Comparison of ENCODE assay signal across 8 cellular contexts in the genomic region with DNA sequence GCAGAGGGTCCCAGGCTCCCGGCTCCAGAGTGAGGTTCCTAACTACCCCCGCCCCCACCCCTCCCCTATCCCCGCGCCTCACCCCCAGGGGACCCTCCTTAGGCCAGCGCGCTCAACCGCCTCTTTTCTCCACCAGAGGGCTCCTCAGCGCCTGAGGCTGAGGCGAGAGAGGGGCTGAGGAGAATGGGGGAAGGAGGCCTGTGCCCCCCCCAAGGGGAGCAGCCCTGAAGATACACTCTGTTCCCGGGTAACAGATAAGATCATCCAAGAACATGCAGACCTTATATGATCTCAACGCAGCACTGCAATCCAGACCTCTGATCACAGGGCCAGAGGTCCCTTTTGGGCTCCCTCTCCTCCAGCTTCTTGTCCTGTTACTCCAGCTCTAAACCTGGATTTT. TPM values are rescaled to one million over a fixed set of nuclear protein-coding genes. Genes with fewer than 3 reads are reported as not detected.
DNase-seq lines count a peak whose midpoint lies in the region; ATAC-seq and TF ChIP-seq lines count a peak whose summit lies in the region.

No MANE protein-coding gene starts in this region.

- H3K27ac Mint-ChIP-seq in type B pancreatic cell, result no peak overlapping the region

- no peaks in the 10 kb centered on the region for H3K79me1 ChIP-seq in mesendoderm (ENCODE audit: low read length)

- H3K4me1 ChIP-seq in breast epithelium (no peaks in the 10 kb centered on the region), mesendoderm (ENCODE audit: control insufficient read depth, low read depth, low read length) (peaks cover 16% of the 10 kb centered on the region)

- H3K23ac ChIP-seq in mesendoderm (ENCODE audit: low read length), result no peak overlapping the region

- no peak overlapping the region for H3K18ac ChIP-seq in mesendoderm (ENCODE audit: low read length)

- H4K8ac ChIP-seq in mesendoderm (ENCODE audit: low read depth, low read length), result no peak overlapping the region

- peak; percentile 80 for ATAC-seq in SK-N-SH treated with all-trans-retinoic acid at 6 μM for 48 hours
- ATAC-seq in HG03159 (IDR thresholded peaks at IDR 0.05; ENCODE audit: unreplicated experiment), result no peak

- H3K4me3 ChIP-seq in breast epithelium (peak overlapping the region in 2 of 3 donors; percentile 21 to 32), mesendoderm (ENCODE audit: low read length) (no peak overlapping the region)

- H3K9me3 ChIP-seq in breast epithelium, result no peaks in the 10 kb centered on the region

- H3K36me3 Mint-ChIP-seq in type B pancreatic cell, result peaks cover 13% of the 10 kb centered on the region

- peak overlapping the region; percentile 42 for H3K4me2 ChIP-seq in mesendoderm (ENCODE audit: low read length)

- TF ChIP-seq POLR2A in breast epithelium (IDR thresholded peaks at IDR 0.05), result no peak

- H3K27ac ChIP-seq in breast epithelium (peak overlapping the region in 1 of 2 donors; percentile 76), mesendoderm (ENCODE audit: low read depth, low read length) (no peak overlapping the region)

- H2BK15ac ChIP-seq in mesendoderm (replicated peaks; ENCODE audit: low read depth), result no peak overlapping the region

- no peaks in the 10 kb centered on the region for H3K27me3 ChIP-seq in breast epithelium
- no peaks in the 10 kb centered on the region for H3K27me3 ChIP-seq in mesendoderm (ENCODE audit: insufficient read depth, low read length, poor library complexity)

- peak overlapping the region; percentile 56 for H3K9ac ChIP-seq in mesendoderm (ENCODE audit: low read length)

- H3K79me2 ChIP-seq in mesendoderm (ENCODE audit: control insufficient read depth, insufficient read depth, low read length), result no peaks in the 10 kb centered on the region

- H2BK5ac ChIP-seq in mesendoderm (ENCODE audit: low read length), result no peak overlapping the region

- no CpG with 5 or more reads among the region's 11 CpGs for WGBS in mesendoderm (ENCODE audit: extremely low coverage, insufficient coverage, low lambda C conversion rate)

- DNase-seq in GM19238 (ENCODE audit: insufficient read length, low spot score) (peak; percentile 30), breast epithelium (ENCODE audit: low spot score in 2 of 2) (no peak), mesendoderm (peak; percentile 65), type B pancreatic cell (ENCODE audit: extremely low spot score, unreplicated experiment) (no peak), RPMI8226 (no peak), NK-92 (lab: John Stamatoyannopoulos, UW; ENCODE audit: unreplicated experiment) (no peak)

- TF ChIP-seq CTCF in breast epithelium (IDR thresholded peaks at IDR 0.05) (no peak), type B pancreatic cell (conservative IDR thresholded peaks at IDR 0.05) (peak; percentile 73)

- no peak overlapping the region for H2AK5ac ChIP-seq in mesendoderm (ENCODE audit: low read length)

- H3K4me1 Mint-ChIP-seq in type B pancreatic cell (ENCODE audit: unreplicated experiment), result peaks cover 14% of the 10 kb centered on the region

- no peak overlapping the region for H2BK120ac ChIP-seq in mesendoderm (ENCODE audit: low read depth, low read length)

- intact Hi-C loops in breast epithelium (cut with DNase I; ENCODE audit: low total_unique reads), result no loop called here

- no peak overlapping the region for H3K4me3 Mint-ChIP-seq in type B pancreatic cell

- no peaks in the 10 kb centered on the region for H3K9me3 Mint-ChIP-seq in type B pancreatic cell

- no peak overlapping the region for H3K4ac ChIP-seq in mesendoderm (ENCODE audit: low read depth, low read length)

- no peak overlapping the region for H4K5ac ChIP-seq in mesendoderm (ENCODE audit: low read length)

- H3K56ac ChIP-seq in mesendoderm (ENCODE audit: low read length), result peak overlapping the region; percentile 73

- H3K36me3 ChIP-seq in breast epithelium, result no peaks in the 10 kb centered on the region
- H3K36me3 ChIP-seq in mesendoderm (ENCODE audit: control insufficient read depth, insufficient read depth, low read length), result no peaks in the 10 kb centered on the region

- H3K27me3 Mint-ChIP-seq in type B pancreatic cell, result no peaks in the 10 kb centered on the region

TF ChIP-seq in SK-N-SH treated with all-trans-retinoic acid at 6 μM for 48 hours, 23 proteins besides CTCF, POLR2A, EP300 and RAD21:
- TF ChIP-seq ZNF8 (CRISPR knock-in tag; IDR thresholded peaks at IDR 0.05) (no peak), ZFP30 (CRISPR knock-in tag; IDR thresholded peaks at IDR 0.05) (no peak), TOX (CRISPR knock-in tag; IDR thresholded peaks at IDR 0.05; ENCODE audit: borderline replicate concordance) (no peak), GLIS3 (CRISPR knock-in tag; IDR thresholded peaks at IDR 0.05) (no peak), ARNTL (CRISPR knock-in tag; IDR thresholded peaks at IDR 0.05; ENCODE audit: borderline replicate concordance, low read depth) (no peak)
- TF ChIP-seq, protein P1, sequence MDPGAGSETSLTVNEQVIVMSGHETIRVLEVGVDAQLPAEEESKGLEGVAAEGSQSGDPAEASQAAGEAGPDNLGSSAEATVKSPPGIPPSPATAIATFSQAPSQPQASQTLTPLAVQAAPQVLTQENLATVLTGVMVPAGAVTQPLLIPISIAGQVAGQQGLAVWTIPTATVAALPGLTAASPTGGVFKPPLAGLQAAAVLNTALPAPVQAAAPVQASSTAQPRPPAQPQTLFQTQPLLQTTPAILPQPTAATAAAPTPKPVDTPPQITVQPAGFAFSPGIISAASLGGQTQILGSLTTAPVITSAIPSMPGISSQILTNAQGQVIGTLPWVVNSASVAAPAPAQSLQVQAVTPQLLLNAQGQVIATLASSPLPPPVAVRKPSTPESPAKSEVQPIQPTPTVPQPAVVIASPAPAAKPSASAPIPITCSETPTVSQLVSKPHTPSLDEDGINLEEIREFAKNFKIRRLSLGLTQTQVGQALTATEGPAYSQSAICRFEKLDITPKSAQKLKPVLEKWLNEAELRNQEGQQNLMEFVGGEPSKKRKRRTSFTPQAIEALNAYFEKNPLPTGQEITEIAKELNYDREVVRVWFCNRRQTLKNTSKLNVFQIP (CRISPR knock-in tag; IDR thresholded peaks at IDR 0.05; ENCODE audit: borderline replicate concordance, low read depth), result no peak
- TF ChIP-seq, protein P2, sequence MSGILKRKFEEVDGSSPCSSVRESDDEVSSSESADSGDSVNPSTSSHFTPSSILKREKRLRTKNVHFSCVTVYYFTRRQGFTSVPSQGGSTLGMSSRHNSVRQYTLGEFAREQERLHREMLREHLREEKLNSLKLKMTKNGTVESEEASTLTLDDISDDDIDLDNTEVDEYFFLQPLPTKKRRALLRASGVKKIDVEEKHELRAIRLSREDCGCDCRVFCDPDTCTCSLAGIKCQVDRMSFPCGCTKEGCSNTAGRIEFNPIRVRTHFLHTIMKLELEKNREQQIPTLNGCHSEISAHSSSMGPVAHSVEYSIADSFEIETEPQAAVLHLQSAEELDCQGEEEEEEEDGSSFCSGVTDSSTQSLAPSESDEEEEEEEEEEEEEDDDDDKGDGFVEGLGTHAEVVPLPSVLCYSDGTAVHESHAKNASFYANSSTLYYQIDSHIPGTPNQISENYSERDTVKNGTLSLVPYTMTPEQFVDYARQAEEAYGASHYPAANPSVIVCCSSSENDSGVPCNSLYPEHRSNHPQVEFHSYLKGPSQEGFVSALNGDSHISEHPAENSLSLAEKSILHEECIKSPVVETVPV (CRISPR knock-in tag; IDR thresholded peaks at IDR 0.05), result no peak
- TF ChIP-seq, protein P3, sequence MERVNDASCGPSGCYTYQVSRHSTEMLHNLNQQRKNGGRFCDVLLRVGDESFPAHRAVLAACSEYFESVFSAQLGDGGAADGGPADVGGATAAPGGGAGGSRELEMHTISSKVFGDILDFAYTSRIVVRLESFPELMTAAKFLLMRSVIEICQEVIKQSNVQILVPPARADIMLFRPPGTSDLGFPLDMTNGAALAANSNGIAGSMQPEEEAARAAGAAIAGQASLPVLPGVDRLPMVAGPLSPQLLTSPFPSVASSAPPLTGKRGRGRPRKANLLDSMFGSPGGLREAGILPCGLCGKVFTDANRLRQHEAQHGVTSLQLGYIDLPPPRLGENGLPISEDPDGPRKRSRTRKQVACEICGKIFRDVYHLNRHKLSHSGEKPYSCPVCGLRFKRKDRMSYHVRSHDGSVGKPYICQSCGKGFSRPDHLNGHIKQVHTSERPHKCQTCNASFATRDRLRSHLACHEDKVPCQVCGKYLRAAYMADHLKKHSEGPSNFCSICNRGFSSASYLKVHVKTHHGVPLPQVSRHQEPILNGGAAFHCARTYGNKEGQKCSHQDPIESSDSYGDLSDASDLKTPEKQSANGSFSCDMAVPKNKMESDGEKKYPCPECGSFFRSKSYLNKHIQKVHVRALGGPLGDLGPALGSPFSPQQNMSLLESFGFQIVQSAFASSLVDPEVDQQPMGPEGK (CRISPR knock-in tag; IDR thresholded peaks at IDR 0.05; ENCODE audit: borderline replicate concordance), result no peak

RNA-seq across cellular contexts. Expression of a gene that starts 43.3 kb away (rescaled TPM):
- total RNA-seq in breast epithelium, result 10 to 100 TPM; 25.6 to 37.0 (median 33.4) TPM
- 34.9 TPM for polyA plus RNA-seq in mesendoderm (2013, experiment 1 of 2)
- polyA plus RNA-seq in mesendoderm (2013, experiment 2 of 2), result 36.3 TPM
- 27.3 and 29.0 TPM in 2 replicates for total RNA-seq in type B pancreatic cell (ENCODE audit: low replicate concordance)

Comparison
In these comparisons a context has a peak if more than half of its experiments do, and no peak if none do; other contexts are left out.
1. DNase-seq: peak in GM19238 (single experiment) and mesendoderm (single experiment); none in breast epithelium (0 of 2), type B pancreatic cell (single experiment), RPMI8226 (single experiment) and NK-92 (single experiment).